ENCODE assay signal across 2 cellular contexts in the genomic region with DNA sequence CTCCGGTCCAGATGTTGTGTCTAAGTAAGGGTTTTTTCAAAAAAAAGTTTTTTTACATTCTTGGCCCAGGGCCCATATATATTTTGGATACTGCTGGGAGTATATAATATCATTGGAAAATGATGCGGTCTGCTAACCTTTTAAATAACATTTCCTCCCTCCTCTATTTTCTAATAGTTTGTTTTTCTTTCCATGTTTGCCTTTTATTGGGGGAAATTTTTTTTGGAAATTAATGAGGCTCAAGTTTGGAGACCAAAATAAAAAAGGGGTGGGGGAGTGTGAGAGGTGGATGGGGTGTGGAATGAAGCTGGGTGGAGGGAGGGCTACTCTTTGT.
TF ChIP-seq lines count a peak whose summit lies in the region.

No MANE protein-coding gene starts in this region.

TF ChIP-seq in A549, 52 proteins besides CTCF, POLR2A, EP300 and RAD21:
- TF ChIP-seq, protein P1, sequence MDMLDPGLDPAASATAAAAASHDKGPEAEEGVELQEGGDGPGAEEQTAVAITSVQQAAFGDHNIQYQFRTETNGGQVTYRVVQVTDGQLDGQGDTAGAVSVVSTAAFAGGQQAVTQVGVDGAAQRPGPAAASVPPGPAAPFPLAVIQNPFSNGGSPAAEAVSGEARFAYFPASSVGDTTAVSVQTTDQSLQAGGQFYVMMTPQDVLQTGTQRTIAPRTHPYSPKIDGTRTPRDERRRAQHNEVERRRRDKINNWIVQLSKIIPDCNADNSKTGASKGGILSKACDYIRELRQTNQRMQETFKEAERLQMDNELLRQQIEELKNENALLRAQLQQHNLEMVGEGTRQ (IDR thresholded peaks at IDR 0.05): no peak
- TF ChIP-seq CEBPB (IDR thresholded peaks at IDR 0.05) (no peak), EHF (CRISPR knock-in tag; IDR thresholded peaks at IDR 0.05) (no peak), ZNF302 (CRISPR knock-in tag; IDR thresholded peaks at IDR 0.05) (no peak), NPAS2 (CRISPR knock-in tag; IDR thresholded peaks at IDR 0.05; ENCODE audit: borderline replicate concordance) (no peak), HOXB13 (CRISPR knock-in tag; IDR thresholded peaks at IDR 0.05; ENCODE audit: low read depth) (no peak), KDM1A (IDR thresholded peaks at IDR 0.05; ENCODE audit: low read depth) (no peak), MAFK (IDR thresholded peaks at IDR 0.05; ENCODE audit: partially characterized antibody) (no peak), RCOR1 (IDR thresholded peaks at IDR 0.05; ENCODE audit: low read depth, low read length) (no peak), ZC3H11A (IDR thresholded peaks at IDR 0.05) (no peak), SMC3 (IDR thresholded peaks at IDR 0.05) (no peak), HEYL (CRISPR knock-in tag; IDR thresholded peaks at IDR 0.05) (no peak), FOXS1 (CRISPR knock-in tag; IDR thresholded peaks at IDR 0.05) (no peak), HOXB5 (CRISPR knock-in tag; IDR thresholded peaks at IDR 0.05) (no peak), TP53 (CRISPR knock-in tag; IDR thresholded peaks at IDR 0.05) (no peak), CHD2 (IDR thresholded peaks at IDR 0.05; ENCODE audit: low read length, partially characterized antibody) (no peak), CHD4 (IDR thresholded peaks at IDR 0.05; ENCODE audit: borderline replicate concordance) (no peak), ZSCAN20 (CRISPR knock-in tag; IDR thresholded peaks at IDR 0.05) (no peak)
- TF ChIP-seq, protein P2, sequence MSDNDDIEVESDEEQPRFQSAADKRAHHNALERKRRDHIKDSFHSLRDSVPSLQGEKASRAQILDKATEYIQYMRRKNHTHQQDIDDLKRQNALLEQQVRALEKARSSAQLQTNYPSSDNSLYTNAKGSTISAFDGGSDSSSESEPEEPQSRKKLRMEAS (IDR thresholded peaks at IDR 0.05): no peak

TF ChIP-seq in IMR-90, 13 proteins besides CTCF, POLR2A, EP300 and RAD21:
- TF ChIP-seq MAZ (IDR thresholded peaks at IDR 0.05; ENCODE audit: borderline replicate concordance, low read depth, low read length): no peak
- TF ChIP-seq, protein P3, sequence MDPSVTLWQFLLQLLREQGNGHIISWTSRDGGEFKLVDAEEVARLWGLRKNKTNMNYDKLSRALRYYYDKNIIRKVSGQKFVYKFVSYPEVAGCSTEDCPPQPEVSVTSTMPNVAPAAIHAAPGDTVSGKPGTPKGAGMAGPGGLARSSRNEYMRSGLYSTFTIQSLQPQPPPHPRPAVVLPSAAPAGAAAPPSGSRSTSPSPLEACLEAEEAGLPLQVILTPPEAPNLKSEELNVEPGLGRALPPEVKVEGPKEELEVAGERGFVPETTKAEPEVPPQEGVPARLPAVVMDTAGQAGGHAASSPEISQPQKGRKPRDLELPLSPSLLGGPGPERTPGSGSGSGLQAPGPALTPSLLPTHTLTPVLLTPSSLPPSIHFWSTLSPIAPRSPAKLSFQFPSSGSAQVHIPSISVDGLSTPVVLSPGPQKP (IDR thresholded peaks at IDR 0.05; ENCODE audit: borderline replicate concordance, low read depth, low read length): no peak
- TF ChIP-seq FOS (IDR thresholded peaks at IDR 0.05; ENCODE audit: low read depth, low read length): no peak
- no peak for TF ChIP-seq NFE2L2 (IDR thresholded peaks at IDR 0.05; ENCODE audit: low read depth, low read length)
- TF ChIP-seq MXI1 (IDR thresholded peaks at IDR 0.05; ENCODE audit: borderline replicate concordance, low read depth, low read length): no peak
- no peak for TF ChIP-seq MAFK (IDR thresholded peaks at IDR 0.05; ENCODE audit: low read depth, low read length)
- TF ChIP-seq, protein P1 (IDR thresholded peaks at IDR 0.05; ENCODE audit: low read depth, low read length): no peak
- no peak for TF ChIP-seq CHD1 (IDR thresholded peaks at IDR 0.05; ENCODE audit: low read depth, low read length)
- TF ChIP-seq SMC3 (IDR thresholded peaks at IDR 0.05; ENCODE audit: low read depth, low read length): no peak
- no peak for TF ChIP-seq BHLHE40 (IDR thresholded peaks at IDR 0.05; ENCODE audit: low read depth, low read length)
- no peak for TF ChIP-seq RCOR1 (IDR thresholded peaks at IDR 0.05; ENCODE audit: insufficient replicate concordance, low read length)
- no peak for TF ChIP-seq CEBPB (IDR thresholded peaks at IDR 0.05; ENCODE audit: low read depth, low read length)
- no peak for TF ChIP-seq RFX5 (IDR thresholded peaks at IDR 0.05; ENCODE audit: low read depth, low read length)
